ENCODE assay signal across 1 cellular context in genomic region chr4:183600189-183600685, GRCh38.
A peak's percentile ranks its signal among the peaks of the same experiment; 100 is the strongest.
TF ChIP-seq lines count a peak whose summit lies in the region.

No MANE protein-coding gene starts in this region.

TF ChIP-seq in K562, 482 proteins besides CTCF, POLR2A, EP300 and RAD21:
- peak; percentile 49; the same call in 1 of the 2 replicates for TF ChIP-seq SMC3 (conservative IDR thresholded peaks at IDR 0.05; ENCODE audit: insufficient read depth, low read depth, low read length)
- no peak for TF ChIP-seq ZFPM2 (CRISPR knock-in tag; IDR thresholded peaks at IDR 0.05)
